ENCODE assay signal across 23 cellular contexts in the genomic region with DNA sequence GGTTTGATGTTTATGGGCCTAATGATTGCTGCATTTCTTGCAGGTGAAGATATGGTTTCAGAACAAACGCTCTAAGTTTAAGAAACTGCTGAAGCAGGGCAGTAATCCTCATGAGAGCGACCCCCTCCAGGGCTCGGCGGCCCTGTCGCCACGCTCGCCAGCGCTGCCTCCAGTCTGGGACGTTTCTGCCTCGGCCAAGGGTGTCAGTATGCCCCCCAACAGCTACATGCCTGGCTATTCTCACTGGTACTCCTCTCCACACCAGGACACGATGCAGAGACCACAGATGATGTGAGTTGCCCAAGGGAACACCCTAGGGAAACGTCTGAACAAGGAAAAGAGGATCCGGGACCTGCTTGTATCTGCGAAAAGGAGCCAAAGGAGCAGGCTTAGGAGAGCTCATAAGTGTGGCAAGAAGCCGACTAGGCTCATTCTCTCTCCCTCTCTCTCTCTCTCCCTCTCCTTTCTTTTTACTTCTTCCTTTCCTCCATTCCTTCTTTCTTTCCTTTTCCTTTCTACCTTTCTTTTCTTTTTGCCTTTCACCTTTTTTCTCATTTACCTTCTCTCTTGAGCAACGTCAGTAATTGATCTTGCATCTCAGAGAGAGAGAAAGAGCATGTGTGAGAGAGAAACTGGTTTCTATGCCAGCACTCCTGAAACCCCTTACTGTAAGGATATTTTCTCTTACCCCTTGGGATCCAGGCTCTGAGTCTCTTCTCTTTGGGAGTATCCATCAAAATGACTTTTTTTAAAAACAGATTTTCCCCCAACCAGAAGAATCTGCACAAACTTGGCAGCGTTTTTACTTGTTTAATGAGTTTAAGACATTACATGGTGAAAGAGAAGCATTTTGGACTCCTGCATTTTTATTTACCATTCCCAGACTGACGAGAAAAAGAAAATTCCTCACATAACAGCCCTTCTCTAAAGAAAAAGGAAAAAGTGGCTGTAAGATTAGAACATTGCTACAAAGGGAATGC. TPM values are rescaled to one million over a fixed set of nuclear protein-coding genes. Genes with fewer than 3 reads are reported as not detected.
DNase-seq lines count a peak whose midpoint lies in the region; ATAC-seq, FAIRE-seq and TF ChIP-seq lines count a peak whose summit lies in the region.
"Had no signal": no experiment of that assay in that cellular context is flagged by ENCODE, and none has a peak within 500 bp of the region (broad histone marks: within the 10 kb centered on the region; RNA-seq: fewer than 3 reads in every experiment).

No MANE protein-coding gene starts in this region.

- no peaks in the 10 kb centered on the region for H3K79me1 ChIP-seq in H9 (ENCODE audit: insufficient read depth, low read depth, low read length, poor library complexity, severe bottlenecking)
- H3K79me1 ChIP-seq in H1 (ENCODE audit: low read depth, low read length), result no peaks in the 10 kb centered on the region; the same call in 1 of the 2 replicates

- H2BK20ac ChIP-seq in H9 (ENCODE audit: low read depth, low read length, poor library complexity, severe bottlenecking), result no peak overlapping the region
- no peak overlapping the region for H2BK20ac ChIP-seq in H1 (ENCODE audit: low read length)

- peaks cover 48% of the 10 kb centered on the region for H3K4me1 ChIP-seq in A673 (ENCODE audit: insufficient read depth, low read length, poor library complexity, severe bottlenecking)
- H3K4me1 ChIP-seq in H9 (ENCODE audit: insufficient read depth, low read length), result no peaks in the 10 kb centered on the region
- peaks cover 0 to 13% (median 7%) of the 10 kb centered on the region in 4 experiments; a peak in 5 of 7 replicates for H3K4me1 ChIP-seq in H1 (replicated peaks in 1 of 4; ENCODE audit: control insufficient read depth in 3 of 4, insufficient read depth in 4 of 4, low read length in 3 of 4)

- H3K27me3 Mint-ChIP-seq in H9 (ENCODE audit: low read depth), result peaks cover 98% of the 10 kb centered on the region

- H3K14ac ChIP-seq in H9 (ENCODE audit: insufficient read depth, low read length) (no peak overlapping the region), H1 (ENCODE audit: insufficient read length) (no peak overlapping the region)

- no TSS peak for BruUV-seq in A673 (replicated peaks; lab: Mats Ljungman, UMichigan)

- H3K9me2 ChIP-seq in neural cell (ENCODE audit: insufficient read depth, low read length), result no peaks in the 10 kb centered on the region

- H4K20me1 ChIP-seq in H9 (ENCODE audit: control insufficient read depth, insufficient read depth, insufficient read length), result peaks cover 5% of the 10 kb centered on the region
- H4K20me1 ChIP-seq in H1 (replicated peaks in 1 of 2; ENCODE audit: control insufficient read depth in 1 of 2, insufficient read depth in 2 of 2, low read length in 2 of 2), result peaks cover 23 to 33% of the 10 kb centered on the region in 2 experiments
- peaks cover 8% of the 10 kb centered on the region for H4K20me1 ChIP-seq in neural cell (ENCODE audit: insufficient read depth)

- H3K4me3 ChIP-seq in A673 (ENCODE audit: low read depth, low read length, poor library complexity, severe bottlenecking) (peak overlapping the region; percentile 1), H1 (ENCODE audit: extremely low read depth in 1 of 4, insufficient read depth in 2 of 4, low read depth in 3 of 4, low read length in 4 of 4) (no peak overlapping the region), neural cell (ENCODE audit: low read length) (peak overlapping the region; percentile 87)
- H3K4me3 ChIP-seq: MG63, PC-9 had no signal

- intact Hi-C loops in A673 (cut with micrococcal nuclease; ENCODE audit: unreplicated experiment), result loop anchor here (5.0 to 10.0 kb wide), 2 partner anchors 65 to 193 kb away; no protein-coding TSS in a partner anchor

- no peak overlapping the region for H3K56ac ChIP-seq in H9 (ENCODE audit: insufficient read length, low read depth, low read length)
- no peak overlapping the region for H3K56ac ChIP-seq in H1 (replicated peaks; ENCODE audit: insufficient read length, low read depth, low read length)

- no peak overlapping the region for H3K9ac ChIP-seq in H9 (ENCODE audit: extremely low read depth, insufficient read length, low read length)
- no peak overlapping the region for H3K9ac ChIP-seq in H1 (replicated peaks in 1 of 4; ENCODE audit: extremely low read depth in 1 of 4, low read depth in 3 of 4, low read length in 3 of 4)
- H3K9ac ChIP-seq in neural cell (ENCODE audit: low read length), result peak overlapping the region; percentile 99
- H3K9ac ChIP-seq: KMS-11 had no signal

- WGBS in H9 (ENCODE audit: extremely low coverage, insufficient read length, low lambda C conversion rate), result no CpG with 5 or more reads among the region's 18 CpGs
- WGBS in H1 (ENCODE audit: extremely low coverage in 1 of 2, insufficient coverage in 1 of 2, insufficient read length in 1 of 2, insufficient replicate concordance in 2 of 2, low coverage in 1 of 2, low lambda C conversion rate in 2 of 2, missing lambda C conversion rate in 1 of 2), 2 experiments, result 13% methylated on average over 18 of the region's 18 CpGs; no CpG with 5 or more reads in 1 of the 2 experiments

- H3K27me3 ChIP-seq in A673 (replicated peaks; ENCODE audit: insufficient read depth, low read depth, low read length, poor library complexity), result peaks cover 38% of the 10 kb centered on the region
- peaks cover 85% of the 10 kb centered on the region for H3K27me3 ChIP-seq in H9 (ENCODE audit: insufficient read depth, low read length)
- peaks cover 83 to 95% (median 89%) of the 10 kb centered on the region in 4 experiments for H3K27me3 ChIP-seq in H1 (replicated peaks in 1 of 4; ENCODE audit: control insufficient read depth in 3 of 4, extremely low read depth in 1 of 4, insufficient read depth in 3 of 4, low read length in 3 of 4)
- H3K27me3 ChIP-seq in neural cell (ENCODE audit: insufficient read depth, low read depth, low read length), result peaks cover 14% of the 10 kb centered on the region

- TF ChIP-seq CTCF in A673 (conservative IDR thresholded peaks at IDR 0.05; ENCODE audit: low read depth, low read length) (no peak), H9 (conservative IDR thresholded peaks at IDR 0.05) (no peak), H1 (IDR thresholded peaks at IDR 0.05; ENCODE audit: control extremely low read depth in 1 of 3, insufficient read depth in 1 of 3, low read depth in 1 of 3, low read length in 3 of 3) (no peak), neural cell (IDR thresholded peaks at IDR 0.05; ENCODE audit: poor library complexity, severe bottlenecking) (no peak)

- H3K18ac ChIP-seq in H9 (ENCODE audit: insufficient read length, low read depth, low read length) (no peak overlapping the region), H1 (ENCODE audit: extremely low read depth, low read length) (no peak overlapping the region)

- H2BK120ac ChIP-seq in H9 (ENCODE audit: low read depth, low read length, poor library complexity, severe bottlenecking) (no peak overlapping the region), H1 (replicated peaks; ENCODE audit: low read depth, low read length) (no peak overlapping the region)

- H2AFZ ChIP-seq in H9 (ENCODE audit: low read length) (no peak overlapping the region), H1 (ENCODE audit: low read length) (no peak overlapping the region), neural cell (ENCODE audit: low read depth, low read length) (no peak overlapping the region)
- H2AFZ ChIP-seq: PC-9 had no signal

- POLR2A ChIA-PET in A673 (lab: Charles Lee; ENCODE audit: low non-redundant PET) (no interaction called here), H1 (lab: Charles Lee; ENCODE audit: partially characterized antibody) (interaction anchor here (0.5 to 1.2 kb wide), 3 partner anchors 10 to 21 kb away, joined by 3 to 5 read pairs (median 3); no protein-coding TSS in a partner anchor)

- H3K27ac ChIP-seq in A673 (ENCODE audit: low read depth, low read length, poor library complexity, severe bottlenecking) (peak overlapping the region; percentile 58), H9 (ENCODE audit: insufficient read length, low read depth, low read length) (no peak overlapping the region), H1 (ENCODE audit: low read depth, low read length) (no peak overlapping the region), neural cell (ENCODE audit: low read length) (peak overlapping the region; percentile 100)
- H3K27ac ChIP-seq: KMS-11, PC-9 had no signal

- peaks cover 15 to 38% of the 10 kb centered on the region in 2 experiments for H3K4me1 Mint-ChIP-seq in H9

- ATAC-seq in HG03097 (IDR thresholded peaks at IDR 0.05; ENCODE audit: low FRiP score, unreplicated experiment), result no peak
- ATAC-seq in HG03139 (IDR thresholded peaks at IDR 0.05; ENCODE audit: unreplicated experiment), result no peak
- ATAC-seq: HepG2 had no signal

- peaks cover 6 to 16% of the 10 kb centered on the region in 2 experiments; a peak in 4 of 5 replicates for H3K9me3 Mint-ChIP-seq in H9
- H3K9me3 Mint-ChIP-seq: HFFc6 had no signal

- no peak overlapping the region for H3K4ac ChIP-seq in H9 (ENCODE audit: low read depth, low read length)
- H3K4ac ChIP-seq in H1 (replicated peaks; ENCODE audit: insufficient read length, low read depth, low read length), result no peak overlapping the region

- H2BK12ac ChIP-seq in H9 (ENCODE audit: insufficient read length, low read depth, low read length) (no peak overlapping the region), H1 (ENCODE audit: low read depth, low read length) (no peak overlapping the region)

- H3K4me2 ChIP-seq in H9 (ENCODE audit: insufficient read depth, insufficient read length, low read length) (no peak overlapping the region), H1 (ENCODE audit: insufficient read depth in 1 of 2, low read depth in 2 of 2, low read length in 2 of 2) (no peak overlapping the region), neural cell (ENCODE audit: low read length) (peak overlapping the region; percentile 100)
- H3K4me2 ChIP-seq: KMS-11, PC-9 had no signal

- no peak for TF ChIP-seq POLR2A in H1 (IDR thresholded peaks at IDR 0.05; ENCODE audit: control extremely low read depth in 1 of 2, low read depth in 2 of 2, low read length in 2 of 2)

- H2AK5ac ChIP-seq in H9 (ENCODE audit: insufficient read length, low read length), result no peak overlapping the region
- H2AK5ac ChIP-seq in H1 (ENCODE audit: low read depth, low read length), result no peak overlapping the region

- no peak overlapping the region for H4K5ac ChIP-seq in H9 (ENCODE audit: insufficient read length, low read depth, low read length)
- H4K5ac ChIP-seq in H1 (ENCODE audit: insufficient read length, low read depth, low read length), result no peak overlapping the region

- FAIRE-seq in H1 (lab: Jason Lieb, UNC), result no peak
- FAIRE-seq: A204.1, G401.6, GM12891, GM19239, HepG2 had no signal

- H4K91ac ChIP-seq in H9 (ENCODE audit: insufficient read length, low read depth, low read length) (no peak overlapping the region), H1 (replicated peaks; ENCODE audit: insufficient read length, low read length) (no peak overlapping the region)

- no peak for DNase-seq in A673 (ENCODE audit: low spot score)
- peak; percentile 39 for DNase-seq in H9
- DNase-seq in H1 (ENCODE audit: low read depth in 1 of 2, low spot score in 2 of 2), result peak in 1 of 2 experiments; percentile 55
- no peak for DNase-seq in NCI-H2196 treated with DMSO at 0.1 percent for 48 hours (lab: John Stamatoyannopoulos, UW; ENCODE audit: unreplicated experiment)
- DNase-seq in LoVo (ENCODE audit: low spot score), result no peak
- DNase-seq: Calu3; CD4-positive, CD25-positive, alpha-beta regulatory T cell; HFFc6; MG63; NCI-H1105; NCI-H2029; NCI-H2171 treated with DMSO at 0.1 percent for 48 hours; NCI-H510A treated with DMSO at 0.1 percent for 48 hours; PC-9 had no signal

- H3K4me3 Mint-ChIP-seq in H9, result peak overlapping the region in 1 of 2 experiments; percentile 39; a peak in 2 of 5 replicates
- H3K4me3 Mint-ChIP-seq: HFFc6 had no signal

- peaks cover 10% of the 10 kb centered on the region for H3F3A ChIP-seq in neural cell (ENCODE audit: insufficient read depth, low read length, poor library complexity, severe bottlenecking)

- H2BK5ac ChIP-seq in H9 (ENCODE audit: insufficient read length, low read length) (no peak overlapping the region), H1 (ENCODE audit: low read depth, low read length) (no peak overlapping the region)

- no peak overlapping the region for H3K27ac Mint-ChIP-seq in H9
- H3K27ac Mint-ChIP-seq: CD4-positive, CD25-positive, alpha-beta regulatory T cell; HFFc6 had no signal

- H4K8ac ChIP-seq in H9 (replicated peaks; ENCODE audit: insufficient read length, low read depth, low read length), result no peak overlapping the region
- H4K8ac ChIP-seq in H1 (ENCODE audit: extremely low read depth, insufficient read depth, low read length), result no peak overlapping the region

- TF ChIP-seq RAD21 in H1 (IDR thresholded peaks at IDR 0.05 in 1 of 2, conservative IDR thresholded peaks at IDR 0.05 in 1 of 2; ENCODE audit: low read depth in 2 of 2, low read length in 2 of 2) (no peak), neural cell (conservative IDR thresholded peaks at IDR 0.05) (no peak)

- no peak overlapping the region for H3K23ac ChIP-seq in H9 (ENCODE audit: insufficient read length, low read depth, low read length)
- no peak overlapping the region for H3K23ac ChIP-seq in H1 (ENCODE audit: insufficient read length)

- no peak overlapping the region for H3T11ph ChIP-seq in H9 (ENCODE audit: low read length)

- H3K23me2 ChIP-seq in H9 (ENCODE audit: insufficient read length, low read depth, low read length, poor library complexity, severe bottlenecking), result peaks cover 9% of the 10 kb centered on the region
- H3K23me2 ChIP-seq in H1 (ENCODE audit: low read depth, low read length), result peaks cover 3% of the 10 kb centered on the region; the same call in 1 of the 2 replicates

- CTCF ChIA-PET in A673 (lab: Charles Lee) (no interaction called here), H1 (lab: Charles Lee; ENCODE audit: partially characterized antibody) (interaction anchor here (1.1 to 6.3 kb wide), 4 partner anchors 8 to 17 kb away, joined by 3 to 71 read pairs (median 27); partner anchors contain the start of gene DLX5)

- TF ChIP-seq EP300 in H1 (IDR thresholded peaks at IDR 0.05; ENCODE audit: borderline replicate concordance in 1 of 2, low read depth in 2 of 2, low read length in 2 of 2) (no peak), neural cell (conservative IDR thresholded peaks at IDR 0.05; ENCODE audit: poor library complexity, severe bottlenecking) (no peak)

- H3K36me3 ChIP-seq in A673 (ENCODE audit: insufficient read depth, low read length, poor library complexity, severe bottlenecking), result peaks cover 14% of the 10 kb centered on the region
- H3K36me3 ChIP-seq in H1 (ENCODE audit: control insufficient read depth in 2 of 4, insufficient read depth in 4 of 4, low read length in 3 of 4), result no peaks in the 10 kb centered on the region
- H3K36me3 ChIP-seq in neural cell (ENCODE audit: insufficient read depth, low read length), result peaks cover 11% of the 10 kb centered on the region
- H3K36me3 ChIP-seq: MG63 had no signal

- H2BK15ac ChIP-seq in H9 (ENCODE audit: low read depth, low read length) (no peak overlapping the region), H1 (ENCODE audit: low read length) (no peak overlapping the region)

- no peaks in the 10 kb centered on the region for H3K79me2 ChIP-seq in H9 (ENCODE audit: insufficient read depth, low read length)
- H3K79me2 ChIP-seq in H1 (ENCODE audit: control insufficient read depth in 1 of 2, insufficient read depth in 2 of 2, low read length in 2 of 2), result no peaks in the 10 kb centered on the region
- H3K79me2 ChIP-seq in neural cell (replicated peaks; ENCODE audit: insufficient read depth, low read length), result peaks cover 86% of the 10 kb centered on the region

- H3K36me3 Mint-ChIP-seq in H9 (ENCODE audit: insufficient read depth in 1 of 3, low read depth in 3 of 3), result no peaks in the 10 kb centered on the region
- H3K36me3 Mint-ChIP-seq: CD4-positive, CD25-positive, alpha-beta regulatory T cell had no signal

- H3K9me3 ChIP-seq in A673 (ENCODE audit: low read depth, low read length, poor library complexity, severe bottlenecking) (no peaks in the 10 kb centered on the region), H9 (ENCODE audit: control insufficient read depth, low read depth, low read length) (no peaks in the 10 kb centered on the region), H1 (ENCODE audit: insufficient read depth in 2 of 2, low read depth in 1 of 2, low read length in 1 of 2) (no peaks in the 10 kb centered on the region), neural cell (ENCODE audit: low read length) (no peaks in the 10 kb centered on the region)
- H3K9me3 ChIP-seq: MG63 had no signal

RNA-seq across cellular contexts. Expression of gene DLX6, which starts 4.7 kb away (rescaled TPM):
- total RNA-seq in A673 (2021), result 17.9 and 19.3 TPM in 2 replicates
- 0.24 TPM in 1 of 2 replicates, not detected in the other for total RNA-seq in H9 (2021)
- total RNA-seq in H1 (2021; fragmentation: NEBNext Ultra II Directional; extraction: Animal tissue kit (Norgen Biotek cat#: 25700)), result not detected in 2 replicates
- polyA plus RNA-seq in H1 (2011; rRNA removed), result not detected in 2 replicates
- polyA plus RNA-seq in H1 (2011; cell fraction: cytosol; rRNA removed), result not detected
- polyA plus RNA-seq in H1 (2011; cell fraction: nucleus; rRNA removed), result not detected
- polyA plus RNA-seq in H1 (2012, experiment 1 of 2), result not detected in 4 replicates
- polyA plus RNA-seq in H1 (2012, experiment 2 of 2), result not detected
- polyA plus RNA-seq in H1 (2013, experiment 1 of 2), result 0.06 TPM
- not detected for polyA plus RNA-seq in H1 (2013, experiment 2 of 2)
- polyA minus RNA-seq in H1 (2011; rRNA and poly(A)+ RNA removed), result not detected in 2 replicates
- not detected for polyA minus RNA-seq in H1 (2011; cell fraction: cytosol; rRNA and poly(A)+ RNA removed)
- polyA minus RNA-seq in H1 (2011; cell fraction: nucleus; rRNA and poly(A)+ RNA removed), result not detected
- 53.6 and 58.8 TPM in 2 replicates for polyA plus RNA-seq in neural cell
- 94.0 and 104 TPM in 2 replicates for polyA minus RNA-seq in neural cell
- total RNA-seq: CD4-positive, CD25-positive, alpha-beta regulatory T cell; HFFc6; PC-9 had no signal
- polyA plus RNA-seq: CD4-positive, CD25-positive, alpha-beta regulatory T cell had no signal

RNA-seq across cellular contexts. Expression of gene DLX5, which starts 14.6 kb away (rescaled TPM):
- total RNA-seq in A673 (2021), result 69.6 and 82.1 TPM in 2 replicates
- 0.22 TPM in 1 of 2 replicates, not detected in the other for total RNA-seq in H9 (2021)
- not detected in 2 replicates for total RNA-seq in H1 (2021; fragmentation: NEBNext Ultra II Directional; extraction: Animal tissue kit (Norgen Biotek cat#: 25700))
- polyA plus RNA-seq in H1 (2011; rRNA removed), result 0.06 TPM in 1 of 2 replicates, not detected in the other
- polyA plus RNA-seq in H1 (2011; cell fraction: cytosol; rRNA removed), result not detected
- 0.17 TPM for polyA plus RNA-seq in H1 (2011; cell fraction: nucleus; rRNA removed)
- not detected in 4 replicates for polyA plus RNA-seq in H1 (2012, experiment 1 of 2)
- polyA plus RNA-seq in H1 (2012, experiment 2 of 2), result not detected
- polyA plus RNA-seq in H1 (2013, experiment 1 of 2), result not detected
- polyA plus RNA-seq in H1 (2013, experiment 2 of 2), result 0.06 TPM
- 0.22 TPM in 1 of 2 replicates, not detected in the other for polyA minus RNA-seq in H1 (2011; rRNA and poly(A)+ RNA removed)
- not detected for polyA minus RNA-seq in H1 (2011; cell fraction: cytosol; rRNA and poly(A)+ RNA removed)
- 0.60 TPM for polyA minus RNA-seq in H1 (2011; cell fraction: nucleus; rRNA and poly(A)+ RNA removed)
- 40.5 and 44.6 TPM in 2 replicates for polyA plus RNA-seq in neural cell
- polyA minus RNA-seq in neural cell, result 61.4 and 76.9 TPM in 2 replicates
- total RNA-seq: Calu3; CD4-positive, CD25-positive, alpha-beta regulatory T cell; HepG2; HFFc6; PC-9 had no signal
- polyA plus RNA-seq: CD4-positive, CD25-positive, alpha-beta regulatory T cell; HepG2 had no signal

Comparison
In these comparisons a context has a peak if more than half of its experiments do, and no peak if none do; other contexts are left out.
1. H3K27ac ChIP-seq: peak in A673 (single experiment) and neural cell (single experiment); none in H9 (single experiment) and H1 (single experiment).
2. H3K4me3 ChIP-seq: peak in A673 (single experiment) and neural cell (single experiment); none in H1 (0 of 4).
3. RNA of gene DLX6, which starts 4.7 kb away (total RNA-seq): 17.9 to 19.3 TPM in A673; 0.24 TPM in H9 and not detected in H1; every median in the first group is over 10 times any median in the second.
4. RNA of gene DLX5, which starts 14.6 kb away (total RNA-seq): 69.6 to 82.1 TPM in A673; 0.22 TPM in H9 and not detected in H1; every median in the first group is over 10 times any median in the second.